ENCODE assay signal across 16 cellular contexts in genomic region chrX:46257451-46257879, GRCh38.
"Had no signal": no experiment of that assay in that cellular context is flagged by ENCODE, and none has a peak within 500 bp of the region (broad histone marks: within the 10 kb centered on the region; RNA-seq: fewer than 3 reads in every experiment).

No MANE protein-coding gene starts in this region.

- H3K4me3 ChIP-seq: lung, right atrium auricular region, smooth muscle cell, transverse colon had no signal

- H3K4me2 ChIP-seq: smooth muscle cell had no signal

- H3K4me1 ChIP-seq: right atrium auricular region, transverse colon had no signal

- ATAC-seq: activated CD4-positive, alpha-beta T cell treated with anti-CD3 and anti-CD28 coated beads for 36 hours; activated CD8-positive, alpha-beta memory T cell treated with anti-CD3 and anti-CD28 coated beads, Interleukin-2, amount 10 ng/mL, durations not matched to agents 7 days and 5 days; left colon; stimulated activated memory B cell treated with anti-CD40 and anti-IgM and Interleukin-4, amounts not matched to agents 10 μg/mL and 1 μg/mL and 100 μg/mL, for 72 hours had no signal

- H3K9me3 ChIP-seq: right atrium auricular region, transverse colon had no signal

- H3K27ac ChIP-seq: right atrium auricular region, transverse colon, WERI-Rb-1 had no signal

- DNase-seq: activated CD4-positive, alpha-beta T cell treated with anti-CD3 and anti-CD28 coated beads for 36 hours; activated CD8-positive, alpha-beta memory T cell treated with anti-CD3 and anti-CD28 coated beads, Interleukin-2, amount 10 ng/mL, durations not matched to agents 7 days and 5 days; activated effector memory CD4-positive, alpha-beta T cell treated with Interleukin-2 at 50 U/mL for 16 hours; activated T-cell treated with anti-CD3 and anti-CD28 coated beads, Interleukin-2, amount 50 U/mL, for 24 hours; glutamatergic neuron; immature natural killer cell; left colon; naive B cell; posterior cingulate gyrus; T-cell; transverse colon; WERI-Rb-1 had no signal

- H3K36me3 ChIP-seq: right atrium auricular region, transverse colon, WERI-Rb-1 had no signal

- H3K27me3 ChIP-seq: right atrium auricular region, transverse colon had no signal
